Comparison of ENCODE assay signal across 1 cellular context in the genomic region with DNA sequence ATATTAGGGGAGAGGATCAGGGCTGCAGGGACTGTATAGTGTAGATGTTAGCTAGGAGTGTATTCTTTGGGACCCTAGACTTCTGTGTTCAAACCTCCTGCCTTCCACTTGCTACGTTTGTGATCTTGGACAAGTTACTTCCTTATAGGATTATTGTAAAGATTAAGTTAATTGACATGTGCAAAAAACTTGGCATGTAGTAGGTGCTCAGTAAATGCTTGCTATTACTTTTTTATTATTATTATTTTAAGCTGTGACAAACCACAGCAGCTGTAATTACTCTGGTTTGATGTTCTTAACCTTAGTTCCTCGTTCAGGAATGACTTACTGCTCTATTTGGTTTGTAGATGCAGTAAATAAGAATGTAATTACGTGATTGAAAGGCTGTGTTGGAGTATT.
TF ChIP-seq lines count a peak whose summit lies in the region.

No MANE protein-coding gene starts in this region.

TF ChIP-seq in K562, 482 proteins besides CTCF, POLR2A, EP300 and RAD21 (continued from another document):
- TF ChIP-seq ZFP36 (IDR thresholded peaks at IDR 0.05; ENCODE audit: low read depth, low read length, partially characterized antibody), result no peak
- TF ChIP-seq ZNF263 (CRISPR knock-in tag; IDR thresholded peaks at IDR 0.05; ENCODE audit: borderline replicate concordance), result no peak
- TF ChIP-seq MAFG (tag; conservative IDR thresholded peaks at IDR 0.05), result no peak
- no peak for TF ChIP-seq HMGN3 (IDR thresholded peaks at IDR 0.05; ENCODE audit: borderline replicate concordance, extremely low read depth, insufficient read length, low read depth, low read length)
- no peak for TF ChIP-seq ATF6 (CRISPR knock-in tag; IDR thresholded peaks at IDR 0.05)
- TF ChIP-seq PHTF2 (CRISPR knock-in tag; IDR thresholded peaks at IDR 0.05), result no peak
- no peak for TF ChIP-seq RUNX1 (IDR thresholded peaks at IDR 0.05; ENCODE audit: low read depth)
- TF ChIP-seq, protein P1, sequence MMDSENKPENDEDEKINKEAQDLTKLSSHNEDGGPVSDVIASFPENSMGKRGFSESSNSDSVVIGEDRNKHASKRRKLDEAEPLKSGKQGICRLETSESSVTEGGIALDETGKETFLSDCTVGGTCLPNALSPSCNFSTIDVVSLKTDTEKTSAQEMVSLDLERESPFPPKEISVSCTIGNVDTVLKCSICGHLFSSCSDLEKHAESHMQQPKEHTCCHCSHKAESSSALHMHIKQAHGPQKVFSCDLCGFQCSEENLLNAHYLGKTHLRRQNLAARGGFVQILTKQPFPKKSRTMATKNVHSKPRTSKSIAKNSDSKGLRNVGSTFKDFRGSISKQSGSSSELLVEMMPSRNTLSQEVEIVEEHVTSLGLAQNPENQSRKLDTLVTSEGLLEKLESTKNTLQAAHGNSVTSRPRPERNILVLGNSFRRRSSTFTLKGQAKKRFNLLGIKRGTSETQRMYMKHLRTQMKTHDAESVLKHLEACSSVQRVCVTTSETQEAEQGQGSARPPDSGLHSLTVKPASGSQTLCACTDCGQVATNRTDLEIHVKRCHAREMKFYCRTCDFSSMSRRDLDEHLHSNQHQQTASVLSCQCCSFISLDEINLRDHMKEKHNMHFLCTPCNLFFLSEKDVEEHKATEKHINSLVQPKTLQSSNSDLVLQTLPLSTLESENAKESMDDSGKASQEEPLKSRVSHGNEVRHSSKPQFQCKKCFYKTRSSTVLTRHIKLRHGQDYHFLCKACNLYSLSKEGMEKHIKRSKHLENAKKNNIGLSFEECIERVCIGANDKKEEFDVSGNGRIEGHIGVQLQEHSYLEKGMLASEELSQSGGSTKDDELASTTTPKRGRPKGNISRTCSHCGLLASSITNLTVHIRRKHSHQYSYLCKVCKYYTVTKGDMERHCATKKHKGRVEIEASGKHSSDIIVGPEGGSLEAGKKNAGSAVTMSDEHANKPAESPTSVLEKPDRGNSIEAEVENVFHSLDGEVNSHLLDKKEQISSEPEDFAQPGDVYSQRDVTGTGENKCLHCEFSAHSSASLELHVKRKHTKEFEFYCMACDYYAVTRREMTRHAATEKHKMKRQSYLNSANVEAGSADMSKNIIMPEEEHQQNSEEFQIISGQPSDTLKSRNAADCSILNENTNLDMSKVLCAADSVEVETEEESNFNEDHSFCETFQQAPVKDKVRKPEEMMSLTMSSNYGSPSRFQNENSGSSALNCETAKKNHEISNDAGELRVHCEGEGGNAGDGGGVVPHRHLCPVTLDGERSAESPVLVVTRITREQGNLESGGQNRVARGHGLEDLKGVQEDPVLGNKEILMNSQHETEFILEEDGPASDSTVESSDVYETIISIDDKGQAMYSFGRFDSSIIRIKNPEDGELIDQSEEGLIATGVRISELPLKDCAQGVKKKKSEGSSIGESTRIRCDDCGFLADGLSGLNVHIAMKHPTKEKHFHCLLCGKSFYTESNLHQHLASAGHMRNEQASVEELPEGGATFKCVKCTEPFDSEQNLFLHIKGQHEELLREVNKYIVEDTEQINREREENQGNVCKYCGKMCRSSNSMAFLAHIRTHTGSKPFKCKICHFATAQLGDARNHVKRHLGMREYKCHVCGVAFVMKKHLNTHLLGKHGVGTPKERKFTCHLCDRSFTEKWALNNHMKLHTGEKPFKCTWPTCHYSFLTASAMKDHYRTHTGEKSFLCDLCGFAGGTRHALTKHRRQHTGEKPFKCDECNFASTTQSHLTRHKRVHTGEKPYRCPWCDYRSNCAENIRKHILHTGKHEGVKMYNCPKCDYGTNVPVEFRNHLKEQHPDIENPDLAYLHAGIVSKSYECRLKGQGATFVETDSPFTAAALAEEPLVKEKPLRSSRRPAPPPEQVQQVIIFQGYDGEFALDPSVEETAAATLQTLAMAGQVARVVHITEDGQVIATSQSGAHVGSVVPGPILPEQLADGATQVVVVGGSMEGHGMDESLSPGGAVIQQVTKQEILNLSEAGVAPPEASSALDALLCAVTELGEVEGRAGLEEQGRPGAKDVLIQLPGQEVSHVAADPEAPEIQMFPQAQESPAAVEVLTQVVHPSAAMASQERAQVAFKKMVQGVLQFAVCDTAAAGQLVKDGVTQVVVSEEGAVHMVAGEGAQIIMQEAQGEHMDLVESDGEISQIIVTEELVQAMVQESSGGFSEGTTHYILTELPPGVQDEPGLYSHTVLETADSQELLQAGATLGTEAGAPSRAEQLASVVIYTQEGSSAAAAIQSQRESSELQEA (IDR thresholded peaks at IDR 0.05; ENCODE audit: low read depth), result no peak
- TF ChIP-seq, protein P2, sequence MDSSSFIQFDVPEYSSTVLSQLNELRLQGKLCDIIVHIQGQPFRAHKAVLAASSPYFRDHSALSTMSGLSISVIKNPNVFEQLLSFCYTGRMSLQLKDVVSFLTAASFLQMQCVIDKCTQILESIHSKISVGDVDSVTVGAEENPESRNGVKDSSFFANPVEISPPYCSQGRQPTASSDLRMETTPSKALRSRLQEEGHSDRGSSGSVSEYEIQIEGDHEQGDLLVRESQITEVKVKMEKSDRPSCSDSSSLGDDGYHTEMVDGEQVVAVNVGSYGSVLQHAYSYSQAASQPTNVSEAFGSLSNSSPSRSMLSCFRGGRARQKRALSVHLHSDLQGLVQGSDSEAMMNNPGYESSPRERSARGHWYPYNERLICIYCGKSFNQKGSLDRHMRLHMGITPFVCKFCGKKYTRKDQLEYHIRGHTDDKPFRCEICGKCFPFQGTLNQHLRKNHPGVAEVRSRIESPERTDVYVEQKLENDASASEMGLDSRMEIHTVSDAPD (CRISPR knock-in tag; IDR thresholded peaks at IDR 0.05), result no peak
- TF ChIP-seq, protein P3, sequence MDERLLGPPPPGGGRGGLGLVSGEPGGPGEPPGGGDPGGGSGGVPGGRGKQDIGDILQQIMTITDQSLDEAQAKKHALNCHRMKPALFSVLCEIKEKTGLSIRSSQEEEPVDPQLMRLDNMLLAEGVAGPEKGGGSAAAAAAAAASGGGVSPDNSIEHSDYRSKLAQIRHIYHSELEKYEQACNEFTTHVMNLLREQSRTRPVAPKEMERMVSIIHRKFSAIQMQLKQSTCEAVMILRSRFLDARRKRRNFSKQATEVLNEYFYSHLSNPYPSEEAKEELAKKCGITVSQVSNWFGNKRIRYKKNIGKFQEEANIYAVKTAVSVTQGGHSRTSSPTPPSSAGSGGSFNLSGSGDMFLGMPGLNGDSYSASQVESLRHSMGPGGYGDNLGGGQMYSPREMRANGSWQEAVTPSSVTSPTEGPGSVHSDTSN (CRISPR knock-in tag; IDR thresholded peaks at IDR 0.05; ENCODE audit: low read depth), result no peak
- TF ChIP-seq, protein P3 (tag; conservative IDR thresholded peaks at IDR 0.05; ENCODE audit: low read depth), result no peak
- no peak for TF ChIP-seq XRCC4 (IDR thresholded peaks at IDR 0.05; ENCODE audit: extremely low read depth, insufficient read depth, insufficient read length)
